Comparison of ENCODE assay signal across 2 cellular contexts in genomic region chr10:97168645-97169044, GRCh38.
TF ChIP-seq lines count a peak whose summit lies in the region.

No MANE protein-coding gene starts in this region.

TF ChIP-seq in HepG2, 621 proteins besides CTCF, POLR2A, EP300 and RAD21:
- TF ChIP-seq SCMH1 (CRISPR knock-in tag; IDR thresholded peaks at IDR 0.05; ENCODE audit: borderline replicate concordance) (no peak), KLF9 (CRISPR knock-in tag; IDR thresholded peaks at IDR 0.05; ENCODE audit: low read depth) (no peak), ZNF326 (CRISPR knock-in tag; IDR thresholded peaks at IDR 0.05; ENCODE audit: borderline replicate concordance) (no peak), AKNA (CRISPR knock-in tag; IDR thresholded peaks at IDR 0.05; ENCODE audit: borderline replicate concordance) (no peak), ZNF589 (CRISPR knock-in tag; conservative IDR thresholded peaks at IDR 0.05) (no peak), KDM5A (IDR thresholded peaks at IDR 0.05; ENCODE audit: borderline replicate concordance, low read length) (no peak), ZNF629 (CRISPR knock-in tag; conservative IDR thresholded peaks at IDR 0.05) (peak; percentile 81), RARG (CRISPR knock-in tag; IDR thresholded peaks at IDR 0.05; ENCODE audit: low read depth) (no peak)

TF ChIP-seq in H1, 55 proteins besides CTCF, POLR2A, EP300 and RAD21:
- no peak for TF ChIP-seq CTBP2 (IDR thresholded peaks at IDR 0.05; ENCODE audit: borderline replicate concordance, insufficient read depth, insufficient read length, low read length)
- TF ChIP-seq HDAC2 (IDR thresholded peaks at IDR 0.05; ENCODE audit: borderline replicate concordance in 1 of 2, low read depth in 2 of 2, low read length in 2 of 2), result 0 out of 4 replicates have a peak, but pooled peaks of 1 of the 2 experiments have one; percentile 38
- TF ChIP-seq SIX5 (IDR thresholded peaks at IDR 0.05; ENCODE audit: low read depth, low read length), result no peak
- no peak for TF ChIP-seq RXRA (IDR thresholded peaks at IDR 0.05; ENCODE audit: insufficient read depth, low read depth, low read length)
- no peak for TF ChIP-seq ASH2L (IDR thresholded peaks at IDR 0.05; ENCODE audit: low read length)
- no peak for TF ChIP-seq JUND (IDR thresholded peaks at IDR 0.05; ENCODE audit: low read length)
- no peak for TF ChIP-seq CHD1 (IDR thresholded peaks at IDR 0.05; ENCODE audit: low read depth, low read length)
- no peak for TF ChIP-seq SRF (IDR thresholded peaks at IDR 0.05; ENCODE audit: low read depth, low read length)
- TF ChIP-seq RFX5 (IDR thresholded peaks at IDR 0.05; ENCODE audit: borderline replicate concordance, low read depth, low read length), result no peak
- TF ChIP-seq NRF1 (IDR thresholded peaks at IDR 0.05; ENCODE audit: low read depth, low read length), result no peak
- peak; percentile 96 for TF ChIP-seq KDM1A (IDR thresholded peaks at IDR 0.05; ENCODE audit: borderline replicate concordance, low read length)
